ENCODE assay signal across 8 cellular contexts in genomic region chr19:40778045-40778864, GRCh38. TPM values are rescaled to one million over a fixed set of nuclear protein-coding genes. Genes with fewer than 3 reads are reported as not detected.
DNase-seq lines count a peak whose midpoint lies in the region; ATAC-seq, FAIRE-seq and TF ChIP-seq lines count a peak whose summit lies in the region.

TSS of gene RAB4B (plus strand) at chr19:40778247. CDS start at chr19:40778376, 129 bp downstream.

- no TSS peak for BruUV-seq in mammary epithelial cell (replicated peaks; lab: Mats Ljungman, UMichigan)

- DNase-seq in ACHN (peak; percentile 98), NCI-H2227 (lab: John Stamatoyannopoulos, UW; ENCODE audit: unreplicated experiment) (peak; percentile 100), WERI-Rb-1 (peak; percentile 100), mammary epithelial cell (peak; percentile 99), small intestine (peak; percentile 100)

- intact Hi-C loops in mammary epithelial cell (cut with micrococcal nuclease), result loop anchor here (1.0 kb wide), 2 partner anchors 20 to 27 kb away; partner anchors contain the start of gene SNRPA

- peak within 1 kb of the TSS; percentile 79 for H2AFZ ChIP-seq in mammary epithelial cell (ENCODE audit: low read depth, low read length)

- H3K9ac ChIP-seq in mammary epithelial cell (ENCODE audit: insufficient read depth, low read length) (peak within 1 kb of the TSS; percentile 98), iPS-20b (ENCODE audit: low read depth, low read length) (peak within 1 kb of the TSS; percentile 91)

- no peaks in the 10 kb centered on the region for H3K36me3 ChIP-seq in WERI-Rb-1
- H3K36me3 ChIP-seq in mammary epithelial cell (ENCODE audit: insufficient read depth, low read length), result no peaks in the 10 kb centered on the region
- no peaks in the 10 kb centered on the region for H3K36me3 ChIP-seq in iPS-20b (ENCODE audit: insufficient read depth, low read depth, low read length)
- no peaks in the 10 kb centered on the region for H3K36me3 ChIP-seq in small intestine (ENCODE audit: control insufficient read depth in 2 of 2, insufficient read depth in 2 of 2, low read length in 2 of 2)

- no peaks in the 10 kb centered on the region for H3K9me3 ChIP-seq in WERI-Rb-1 (ENCODE audit: severe bottlenecking)
- no peaks in the 10 kb centered on the region for H3K9me3 ChIP-seq in mammary epithelial cell (replicated peaks; ENCODE audit: insufficient read depth, low read length)
- H3K9me3 ChIP-seq in iPS-20b (ENCODE audit: insufficient read depth, low read depth, low read length), result no peaks in the 10 kb centered on the region
- H3K9me3 ChIP-seq in small intestine (ENCODE audit: control insufficient read depth, low read depth), result no peaks in the 10 kb centered on the region

- H3K4me1 ChIP-seq in mammary epithelial cell (ENCODE audit: insufficient read depth, low read length) (peaks cover 27% of the 10 kb centered on the region), iPS-20b (ENCODE audit: insufficient read depth, low read length) (peaks cover 4% of the 10 kb centered on the region; the same call in 1 of the 2 replicates), small intestine (ENCODE audit: control insufficient read depth in 2 of 2, insufficient read depth in 1 of 2, low read depth in 1 of 2, low read length in 1 of 2) (peaks cover 0 to 3% of the 10 kb centered on the region in 2 donors)

- H3K27me3 ChIP-seq in WERI-Rb-1 (ENCODE audit: insufficient read depth, low read depth, severe bottlenecking), result no peaks in the 10 kb centered on the region
- H3K27me3 ChIP-seq in mammary epithelial cell (ENCODE audit: insufficient read depth, low read length), result no peaks in the 10 kb centered on the region
- no peaks in the 10 kb centered on the region for H3K27me3 ChIP-seq in iPS-20b (ENCODE audit: insufficient read depth, low read length)
- H3K27me3 ChIP-seq in small intestine (ENCODE audit: control insufficient read depth in 2 of 2, insufficient read depth in 2 of 2, low read length in 2 of 2), result no peaks in the 10 kb centered on the region

- dilution Hi-C loops in mammary epithelial cell (cut with HindIII; ENCODE audit: low sequenced_read_pairs), result loop anchor here (5.0 kb wide), 1 partner anchor 71 kb away; no protein-coding TSS in a partner anchor

- ATAC-seq in GM18873 (IDR thresholded peaks at IDR 0.05; ENCODE audit: low FRiP score, unreplicated experiment) (peak; percentile 49), HG03139 (IDR thresholded peaks at IDR 0.05; ENCODE audit: unreplicated experiment) (peak; percentile 60)

- peak within 1 kb of the TSS; percentile 89 for H3K4me2 ChIP-seq in mammary epithelial cell (ENCODE audit: insufficient read depth, low read depth, low read length)

- CTCF ChIA-PET in mammary epithelial cell (lab: Charles Lee; ENCODE audit: low non-redundant PET), result interaction anchor here (0.5 to 1.2 kb wide), 3 partner anchors 20 to 30 kb away, joined by 3 to 5 read pairs (median 4); no protein-coding TSS in a partner anchor

- H3K27ac ChIP-seq in WERI-Rb-1, result peak within 1 kb of the TSS; percentile 98
- peak within 1 kb of the TSS; percentile 99 for H3K27ac ChIP-seq in mammary epithelial cell (ENCODE audit: insufficient read depth, low read depth, low read length)
- peak within 1 kb of the TSS; percentile 60 for H3K27ac ChIP-seq in iPS-20b (ENCODE audit: low read length)
- peak within 1 kb of the TSS; percentile 89 to 97 for H3K27ac ChIP-seq in small intestine (ENCODE audit: low read depth in 1 of 2, low read length in 1 of 2)

- peak within 1 kb of the TSS; percentile 73 for H3K4me3 ChIP-seq in WERI-Rb-1 (ENCODE audit: low read depth, low read length)
- H3K4me3 ChIP-seq in mammary epithelial cell (replicated peaks in 1 of 3; ENCODE audit: insufficient read depth in 1 of 3, low read depth in 2 of 3, low read length in 3 of 3), result peak within 1 kb of the TSS; percentile 57 to 89 (median 60)
- H3K4me3 ChIP-seq in iPS-20b (ENCODE audit: low read length), result peak within 1 kb of the TSS; percentile 88
- H3K4me3 ChIP-seq in small intestine (ENCODE audit: low read depth in 1 of 2, low read length in 2 of 2), result peak within 1 kb of the TSS; percentile 57 to 60

- TF ChIP-seq CTCF in WERI-Rb-1 (IDR thresholded peaks at IDR 0.05; ENCODE audit: low read depth, low read length), result no peak
- TF ChIP-seq CTCF in mammary epithelial cell (conservative IDR thresholded peaks at IDR 0.05 in 1 of 2, IDR thresholded peaks at IDR 0.05 in 1 of 2; ENCODE audit: extremely low read depth in 1 of 2, insufficient read depth in 1 of 2, low read depth in 1 of 2, low read length in 2 of 2), result no peak

- FAIRE-seq in small intestine (lab: Jason Lieb, UNC), result no peak

- H4K20me1 ChIP-seq in mammary epithelial cell (ENCODE audit: insufficient read depth, low read length), result no peaks in the 10 kb centered on the region

- in situ Hi-C loops in ACHN (cut with HindIII; ENCODE audit: low pct_ligation_motif_present, low pct_unique_long_range_greater_than_20kb, low sequenced_read_pairs), result no loop called here
- in situ Hi-C loops in mammary epithelial cell (cut with MboI; ENCODE audit: low sequenced_read_pairs in 2 of 2), result no loop called here

- H3K79me2 ChIP-seq in mammary epithelial cell (ENCODE audit: insufficient read depth, low read length), result peaks cover 29% of the 10 kb centered on the region

- 3% methylated on average over 9 of the region's 51 CpGs for WGBS in mammary epithelial cell (ENCODE audit: low coverage, missing lambda C conversion rate)
- WGBS in small intestine, 3 donors, result 0% methylated on average over 46 to 51 of the region's 51 CpGs

RNA-seq across cellular contexts. Expression of gene RAB4B, which starts in this region (rescaled TPM):
- total RNA-seq in mammary epithelial cell, result 10 to 100 TPM in 1 of 2 donors, 1 to 10 TPM in 1; 9.0 to 23.5 TPM
- 10.0 TPM for polyA plus RNA-seq in mammary epithelial cell
- 12.0 TPM for polyA minus RNA-seq in mammary epithelial cell
- polyA plus RNA-seq in small intestine, result 10 to 100 TPM; 41.9 to 48.1 (median 44.3) TPM

Comparison
In these comparisons a context has a peak if more than half of its experiments do, and no peak if none do; other contexts are left out.
1. Peak in every context shown above with its lines: DNase-seq, ATAC-seq, H3K4me3 ChIP-seq and H3K27ac ChIP-seq.